In genomic region chr5:159240301-159240870, GRCh38 we compare ENCODE assay signal across 11 cellular contexts. TPM values are rescaled to one million over a fixed set of nuclear protein-coding genes. Genes with fewer than 3 reads are reported as not detected.
DNase-seq lines count a peak whose midpoint lies in the region; ATAC-seq and TF ChIP-seq lines count a peak whose summit lies in the region.
"Had no signal": no experiment of that assay in that cellular context is flagged by ENCODE, and none has a peak within 500 bp of the region (broad histone marks: within the 10 kb centered on the region; RNA-seq: fewer than 3 reads in every experiment).

No MANE protein-coding gene starts in this region.

- no peaks in the 10 kb centered on the region for H3K9me3 ChIP-seq in lower lobe of right lung

- in situ Hi-C loops in Caki2 (cut with HindIII; ENCODE audit: low pct_unique_long_range_greater_than_20kb, low sequenced_read_pairs) = no loop called here

- H3K4me1 ChIP-seq in lower lobe of right lung = peaks cover 11% of the 10 kb centered on the region

- no peak overlapping the region for H3K27ac ChIP-seq in lower lobe of right lung
- H3K27ac ChIP-seq: VCaP had no signal

- peak; percentile 92 for DNase-seq in Caki2 (ENCODE audit: low read depth)
- peak; percentile 86 for DNase-seq in HS-5 (ENCODE audit: low read depth)
- DNase-seq in activated CD4-positive, alpha-beta T cell treated with anti-CD3 and anti-CD28 coated beads, Interleukin-2, amount 50 U/mL, for 48 hours = peak; percentile 9 to 40
- no peak for DNase-seq in lower lobe of right lung
- no peak for DNase-seq in sciatic nerve (ENCODE audit: low spot score)
- DNase-seq in NCI-H69 (lab: John Stamatoyannopoulos, UW) = no peak
- no peak for DNase-seq in NCI-H187 treated with DMSO at 0.1 percent for 48 hours (lab: John Stamatoyannopoulos, UW)
- DNase-seq: cerebellar nuclear complex, NCI-H446 had no signal

- ATAC-seq in lower lobe of right lung (peak; percentile 52 to 54), sciatic nerve (no peak), GM19463 (IDR thresholded peaks at IDR 0.05; ENCODE audit: unreplicated experiment) (no peak)

- no peaks in the 10 kb centered on the region for H3K36me3 ChIP-seq in lower lobe of right lung

- TF ChIP-seq CTCF in lower lobe of right lung (IDR thresholded peaks at IDR 0.05) = no peak

- H3K4me3 ChIP-seq in lower lobe of right lung = no peak overlapping the region

- intact Hi-C loops in lower lobe of right lung (cut with DNase I) = no loop called here
- intact Hi-C loops in sciatic nerve (cut with DNase I) = no loop called here

- no peaks in the 10 kb centered on the region for H3K27me3 ChIP-seq in lower lobe of right lung (ENCODE audit: low read depth)

RNA-seq across cellular contexts. Expression of gene UBLCP1, which starts 22.7 kb away (rescaled TPM):
- 30.3 and 30.6 TPM in 2 replicates for total RNA-seq in Caki2 (2014; rRNA removed; shearing (Covaris generic); ENCODE audit: low replicate concordance)
- total RNA-seq in lower lobe of right lung = 28.9 TPM
- total RNA-seq in sciatic nerve = 22.6 TPM

RNA-seq across cellular contexts. Expression of gene RNF145, which starts 31.0 kb away (rescaled TPM):
- total RNA-seq in Caki2 (2014; rRNA removed; shearing (Covaris generic); ENCODE audit: low replicate concordance) = 35.6 and 44.7 TPM in 2 replicates
- total RNA-seq in lower lobe of right lung (221 TPM), sciatic nerve (68.2 TPM)

Comparison
In these comparisons a context has a peak if more than half of its experiments do, and no peak if none do; other contexts are left out.
1. DNase-seq: peak in Caki2 (single experiment), HS-5 (single experiment) and activated CD4-positive, alpha-beta T cell treated with anti-CD3 and anti-CD28 coated beads, Interleukin-2, amount 50 U/mL, for 48 hours (2 of 2); none in lower lobe of right lung (single experiment), sciatic nerve (single experiment), NCI-H69 (single experiment) and NCI-H187 treated with DMSO at 0.1 percent for 48 hours (single experiment).
2. ATAC-seq: peak in lower lobe of right lung (2 of 2); none in sciatic nerve (single experiment) and GM19463 (single experiment).